10 cellular contexts compared by ENCODE assay signal in the genomic region with DNA sequence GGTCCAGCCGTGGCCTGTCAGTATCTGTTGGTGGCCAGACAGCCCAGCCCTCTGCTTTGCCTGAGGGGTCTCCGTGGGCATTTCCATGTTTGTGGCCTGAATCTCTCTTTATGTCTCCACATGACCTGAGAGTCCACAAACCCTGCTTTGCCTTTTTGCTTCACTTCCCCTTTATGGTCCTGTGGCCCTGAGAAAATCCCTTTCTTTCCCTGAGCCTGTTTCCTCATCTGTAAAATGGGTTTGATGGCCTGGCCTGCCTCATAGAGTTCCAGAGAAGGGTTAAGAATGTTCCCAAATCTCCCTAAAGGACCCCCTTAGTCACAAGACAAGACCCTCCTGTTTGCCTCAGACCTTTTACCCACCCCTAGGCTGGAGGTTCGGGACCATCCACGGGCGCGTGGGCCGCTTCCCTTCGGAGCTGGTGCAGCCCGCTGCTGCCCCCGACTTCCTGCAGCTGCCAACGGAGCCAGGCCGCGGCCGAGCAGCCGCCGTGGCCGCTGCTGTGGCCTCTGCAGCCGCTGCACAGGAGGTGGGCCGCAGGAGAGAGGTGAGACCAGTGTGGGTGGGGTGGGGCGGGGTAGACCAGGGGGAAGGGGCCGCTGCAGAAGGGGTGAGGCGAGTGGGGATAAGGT. TPM values are rescaled to one million over a fixed set of nuclear protein-coding genes. Genes with fewer than 3 reads are reported as not detected.
DNase-seq lines count a peak whose midpoint lies in the region; ATAC-seq and TF ChIP-seq lines count a peak whose summit lies in the region.
"Had no signal": no experiment of that assay in that cellular context is flagged by ENCODE, and none has a peak within 500 bp of the region (broad histone marks: within the 10 kb centered on the region; RNA-seq: fewer than 3 reads in every experiment).

No MANE protein-coding gene starts in this region.

- TF ChIP-seq POLR2A in body of pancreas (IDR thresholded peaks at IDR 0.05): no peak

- peak overlapping the region in 5 of 7 donors; percentile 78 to 87 (median 83) for H3K4me3 Mint-ChIP-seq in CD8-positive, alpha-beta memory T cell

- POLR2A ChIA-PET in CD8-positive, alpha-beta memory T cell (lab: Charles Lee): interaction anchor here (1.4 kb wide), 1 partner anchor 26 kb away, joined by 10 read pairs; a partner anchor contains a TSS

- 80 to 88% methylated on average over 22 of the region's 22 CpGs for WGBS in body of pancreas, 2 donors

- H3K27ac Mint-ChIP-seq in CD8-positive, alpha-beta memory T cell: peak overlapping the region in 7 of 8 donors; percentile 67 to 96 (median 89)

- peaks cover 0 to 1% of the 10 kb centered on the region in 2 donors for H3K27me3 Mint-ChIP-seq in CD8-positive, alpha-beta memory T cell

- H3K9me3 Mint-ChIP-seq in CD8-positive, alpha-beta memory T cell: no peaks in the 10 kb centered on the region

- no peaks in the 10 kb centered on the region for H3K36me3 ChIP-seq in CD8-positive, alpha-beta memory T cell (ENCODE audit: insufficient read depth, low read length)
- H3K36me3 ChIP-seq in HUES6 (ENCODE audit: control insufficient read depth, insufficient read depth, low read length) (no peaks in the 10 kb centered on the region), body of pancreas (replicated peaks in 1 of 2; ENCODE audit: insufficient read depth in 1 of 2, low read depth in 2 of 2) (no peaks in the 10 kb centered on the region), neutrophil (no peaks in the 10 kb centered on the region)

- no peak overlapping the region for H3K9ac ChIP-seq in HUES6 (ENCODE audit: low read length)

- CTCF ChIA-PET in CD8-positive, alpha-beta memory T cell (lab: Charles Lee): interaction anchor here (1.0 to 1.1 kb wide), 2 partner anchors 15 to 26 kb away, joined by 3 to 4 read pairs; a partner anchor contains a TSS

- no peak for ATAC-seq in body of pancreas
- ATAC-seq in HG03097 (IDR thresholded peaks at IDR 0.05; ENCODE audit: low FRiP score, unreplicated experiment): no peak

- H3K4me1 ChIP-seq in CD8-positive, alpha-beta memory T cell (ENCODE audit: insufficient read depth, low read length): peaks cover 7% of the 10 kb centered on the region
- peaks cover 15% of the 10 kb centered on the region; the same call in 1 of the 2 replicates for H3K4me1 ChIP-seq in HUES6 (ENCODE audit: control insufficient read depth, insufficient read depth, low read length)
- peaks cover 18% of the 10 kb centered on the region for H3K4me1 ChIP-seq in body of pancreas
- H3K4me1 ChIP-seq in neutrophil (ENCODE audit: control insufficient read depth in 1 of 2, insufficient read depth in 1 of 2, low read depth in 1 of 2, low read length in 1 of 2): peaks cover 17 to 29% of the 10 kb centered on the region in 2 experiments

- H3K4me1 Mint-ChIP-seq in CD8-positive, alpha-beta memory T cell: peaks cover 5 to 40% (median 19%) of the 10 kb centered on the region in 3 donors

- H3K27me3 ChIP-seq in CD8-positive, alpha-beta memory T cell (ENCODE audit: insufficient read depth, low read length, poor library complexity, severe bottlenecking): no peaks in the 10 kb centered on the region
- H3K27me3 ChIP-seq in HUES6 (ENCODE audit: control insufficient read depth, insufficient read depth, low read length): no peaks in the 10 kb centered on the region
- H3K27me3 ChIP-seq in body of pancreas: no peaks in the 10 kb centered on the region
- H3K27me3 ChIP-seq in neutrophil: no peaks in the 10 kb centered on the region

- no peak for DNase-seq in CD8-positive, alpha-beta memory T cell
- DNase-seq in body of pancreas: no peak
- no peak for DNase-seq in NCI-H187 treated with DMSO at 0.1 percent for 48 hours (lab: John Stamatoyannopoulos, UW)
- no peak for DNase-seq in GM19240 (ENCODE audit: insufficient read length, low spot score)
- DNase-seq in nucleus accumbens (lab: John Stamatoyannopoulos, UW): no peak

- intact Hi-C loops in body of pancreas (cut with DNase I): no loop called here

- peaks cover 0 to 1% (median 0%) of the 10 kb centered on the region in 3 donors for H3K36me3 Mint-ChIP-seq in CD8-positive, alpha-beta memory T cell

- TF ChIP-seq CTCF in body of pancreas (IDR thresholded peaks at IDR 0.05) (no peak), neutrophil (IDR thresholded peaks at IDR 0.05) (no peak)

- H3K9me3 ChIP-seq in CD8-positive, alpha-beta memory T cell (ENCODE audit: low read length): no peaks in the 10 kb centered on the region
- no peaks in the 10 kb centered on the region for H3K9me3 ChIP-seq in HUES6 (ENCODE audit: control insufficient read depth, insufficient read depth, low read depth, low read length)
- no peaks in the 10 kb centered on the region for H3K9me3 ChIP-seq in body of pancreas
- H3K9me3 ChIP-seq in neutrophil: no peaks in the 10 kb centered on the region

- H3K27ac ChIP-seq in CD8-positive, alpha-beta memory T cell (ENCODE audit: low read depth, low read length): no peak overlapping the region
- H3K27ac ChIP-seq in HUES6 (ENCODE audit: low read depth, low read length): no peak overlapping the region
- peak overlapping the region in 3 of 4 donors; percentile 4 to 52 (median 40) for H3K27ac ChIP-seq in body of pancreas
- H3K27ac ChIP-seq in neutrophil: peak overlapping the region; percentile 47

- no peak overlapping the region for H3K4me3 ChIP-seq in CD8-positive, alpha-beta memory T cell (ENCODE audit: low read length)
- peak overlapping the region; percentile 72; the same call in 1 of the 2 replicates for H3K4me3 ChIP-seq in HUES6 (ENCODE audit: low read depth, low read length)
- no peak overlapping the region for H3K4me3 ChIP-seq in body of pancreas
- H3K4me3 ChIP-seq in neutrophil (ENCODE audit: low read depth in 1 of 2, low read length in 1 of 2): peak overlapping the region; percentile 68 to 71

RNA-seq across cellular contexts. Expression of a gene that starts 26.2 kb away (rescaled TPM):
- total RNA-seq in CD8-positive, alpha-beta memory T cell: 100 to 1,000 TPM; 117 to 123 TPM
- 152 TPM for polyA plus RNA-seq in CD8-positive, alpha-beta memory T cell
- total RNA-seq in body of pancreas: 10 to 100 TPM; 45.4 to 48.8 TPM

RNA-seq across cellular contexts. Expression of a gene that starts 48.9 kb away (rescaled TPM):
- total RNA-seq in CD8-positive, alpha-beta memory T cell: under 1 TPM; 0.31 to 0.35 TPM
- 0.54 TPM for polyA plus RNA-seq in CD8-positive, alpha-beta memory T cell
- total RNA-seq in body of pancreas: 1 to 10 TPM in 1 of 2 donors, under 1 TPM in 1; under 0.01 to 1.3 TPM
- total RNA-seq: Daoy, LHCN-M2 had no signal

Comparison
In these comparisons a context has a peak if more than half of its experiments do, and no peak if none do; other contexts are left out.
1. H3K27ac ChIP-seq: peak in body of pancreas (3 of 4) and neutrophil (single experiment); none in CD8-positive, alpha-beta memory T cell (single experiment) and HUES6 (single experiment).
2. H3K4me3 ChIP-seq: peak in HUES6 (single experiment) and neutrophil (2 of 2); none in CD8-positive, alpha-beta memory T cell (single experiment) and body of pancreas (0 of 2).